ENCODE assay signal across 20 cellular contexts in genomic region chr7:41976411-41976810, GRCh38.
"Had no signal": no experiment of that assay in that cellular context is flagged by ENCODE, and none has a peak within 500 bp of the region (broad histone marks: within the 10 kb centered on the region; RNA-seq: fewer than 3 reads in every experiment).

No MANE protein-coding gene starts in this region.

- H3K36me3 Mint-ChIP-seq: memory B cell; naive thymus-derived CD8-positive, alpha-beta T cell; stimulated activated effector memory CD8-positive, alpha-beta T cell treated with anti-CD3 and anti-CD28 coated beads, Interleukin-12 subunit alpha, Interleukin-12 subunit beta, amount 100 ng/mL, for 72 hours had no signal

- H3K9me3 Mint-ChIP-seq: memory B cell; mesothelial cell of epicardium; naive thymus-derived CD8-positive, alpha-beta T cell; nephron progenitor cell; stimulated activated effector memory CD8-positive, alpha-beta T cell treated with anti-CD3 and anti-CD28 coated beads, Interleukin-12 subunit alpha, Interleukin-12 subunit beta, amount 100 ng/mL, for 72 hours had no signal

- H3K4me3 ChIP-seq: dorsolateral prefrontal cortex, gastroesophageal sphincter, heart left ventricle, hepatocyte, lung, mucosa of descending colon, prostate gland, smooth muscle cell, stomach, thyroid gland had no signal

- H3K9me3 ChIP-seq: gastroesophageal sphincter, heart left ventricle, mucosa of descending colon, prostate gland, stomach, thyroid gland had no signal

- H3K27me3 ChIP-seq: gastroesophageal sphincter, heart left ventricle, hepatocyte, stomach, thyroid gland had no signal

- H3K4me3 Mint-ChIP-seq: memory B cell; mesothelial cell of epicardium; naive thymus-derived CD8-positive, alpha-beta T cell; nephron progenitor cell; stimulated activated effector memory CD8-positive, alpha-beta T cell treated with anti-CD3 and anti-CD28 coated beads, Interleukin-12 subunit alpha, Interleukin-12 subunit beta, amount 100 ng/mL, for 72 hours had no signal

- ATAC-seq: gastroesophageal sphincter; naive thymus-derived CD8-positive, alpha-beta T cell; stimulated activated effector memory CD8-positive, alpha-beta T cell treated with anti-CD3 and anti-CD28 coated beads, Interleukin-12 subunit alpha, Interleukin-12 subunit beta, amount 100 ng/mL, for 72 hours had no signal

- H3K4me1 Mint-ChIP-seq: memory B cell; naive thymus-derived CD8-positive, alpha-beta T cell; stimulated activated effector memory CD8-positive, alpha-beta T cell treated with anti-CD3 and anti-CD28 coated beads, Interleukin-12 subunit alpha, Interleukin-12 subunit beta, amount 100 ng/mL, for 72 hours had no signal

- DNase-seq: central memory CD4-positive, alpha-beta T cell; effector CD4-positive, alpha-beta T cell; naive thymus-derived CD8-positive, alpha-beta T cell; stimulated activated CD4-positive, alpha-beta T cell treated with anti-CD3 and anti-CD28 coated beads, Interleukin-2, amount 100 ng/mL, for 24 hours; stimulated activated CD4-positive, alpha-beta T cell treated with anti-CD3 and anti-CD28 coated beads, Interleukin-4, amount 100 ng/mL, for 24 hours; stimulated activated naive CD4-positive, alpha-beta T cell treated with Interleukin-2 at 50 U/mL for 16 hours; stomach had no signal

- H3K27ac ChIP-seq: dorsolateral prefrontal cortex, heart left ventricle, hepatocyte, prostate gland had no signal

- H3K4me2 ChIP-seq: hepatocyte, smooth muscle cell had no signal

- H3K27ac Mint-ChIP-seq: memory B cell; mesothelial cell of epicardium; naive thymus-derived CD8-positive, alpha-beta T cell; stimulated activated effector memory CD8-positive, alpha-beta T cell treated with anti-CD3 and anti-CD28 coated beads, Interleukin-12 subunit alpha, Interleukin-12 subunit beta, amount 100 ng/mL, for 72 hours had no signal

- H3K4me1 ChIP-seq: prostate gland had no signal

- H2AFZ ChIP-seq: hepatocyte had no signal
